7 cellular contexts compared by ENCODE assay signal in the genomic region with DNA sequence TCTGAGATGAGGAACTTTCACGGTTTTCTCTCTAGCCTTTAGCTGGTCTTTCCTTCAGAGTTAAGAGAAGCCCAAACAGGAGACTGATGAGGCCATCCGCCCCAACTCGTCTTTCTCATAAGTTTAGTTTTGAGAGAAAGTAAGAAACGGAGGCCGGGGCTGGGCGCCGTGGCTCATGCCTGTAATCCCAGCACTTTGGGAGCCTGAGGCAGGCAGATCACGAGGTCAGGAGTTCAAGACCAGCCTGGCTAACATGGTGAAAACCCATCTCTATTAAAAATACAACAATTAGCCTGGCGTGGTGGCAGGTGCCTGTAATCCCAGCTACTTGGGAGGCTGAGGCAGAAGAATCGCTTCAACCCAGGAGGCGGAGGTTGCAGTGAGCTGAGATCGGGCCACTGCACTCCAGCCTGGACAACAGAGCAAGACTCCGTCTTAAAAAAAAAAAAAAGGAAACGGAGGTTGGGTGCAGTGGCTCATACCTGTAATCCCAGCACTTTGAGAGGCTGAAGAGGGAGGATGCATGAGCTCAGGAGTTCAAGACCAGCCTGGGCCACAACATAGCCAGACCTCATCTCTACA. TPM values are rescaled to one million over a fixed set of nuclear protein-coding genes. Genes with fewer than 3 reads are reported as not detected.
DNase-seq lines count a peak whose midpoint lies in the region; ATAC-seq, FAIRE-seq and TF ChIP-seq lines count a peak whose summit lies in the region.
"Not testable (repeated sequence)": the region's sequence is repeated elsewhere in the genome, so short reads cannot be mapped to it uniquely, and the experiment has no call there.

No MANE protein-coding gene starts in this region.

- H3K4me3 Mint-ChIP-seq in activated CD8-positive, alpha-beta memory T cell treated with anti-CD3 and anti-CD28 coated beads, Interleukin-2, amount 10 ng/mL, durations not matched to agents 7 days and 5 days, result peak overlapping the region; percentile 92
- peak overlapping the region; percentile 85 to 98 (median 94) for H3K4me3 Mint-ChIP-seq in naive thymus-derived CD4-positive, alpha-beta T cell
- peak overlapping the region; percentile 52 to 91 for H3K4me3 Mint-ChIP-seq in stimulated activated naive B cell treated with anti-CD40 and anti-IgM and Interleukin-4, amounts not matched to agents 10 μg/mL and 1 μg/mL and 100 μg/mL, for 72 hours

- TF ChIP-seq EP300 in GM12878 (IDR thresholded peaks at IDR 0.05; ENCODE audit: borderline replicate concordance in 1 of 2, control insufficient read depth in 1 of 2, low read depth in 2 of 2, low read length in 2 of 2), result not testable (repeated sequence)

- RAD21 ChIA-PET in GM12878 (lab: Charles Lee; ENCODE audit: unreplicated experiment), result interaction anchor here (1.4 to 4.0 kb wide), 3 partner anchors 42 to 118 kb away, joined by 3 to 16 read pairs (median 7); no protein-coding TSS in a partner anchor

- peaks cover 92% of the 10 kb centered on the region for H3K4me1 ChIP-seq in GM12878 (ENCODE audit: control insufficient read depth, insufficient read depth, low read length)
- peaks cover 35% of the 10 kb centered on the region for H3K4me1 ChIP-seq in left ventricle myocardium inferior
- peaks cover 64 to 81% of the 10 kb centered on the region in 2 donors for H3K4me1 ChIP-seq in naive thymus-derived CD4-positive, alpha-beta T cell (ENCODE audit: control insufficient read depth in 2 of 2, insufficient read depth in 2 of 2, low read length in 2 of 2)

- H3K27ac ChIP-seq in GM12878 (ENCODE audit: control insufficient read depth, insufficient read depth) (peak overlapping the region; percentile 96), left ventricle myocardium inferior (replicated peaks) (peak overlapping the region; percentile 92)
- peak overlapping the region; percentile 99 for H3K27ac ChIP-seq in naive thymus-derived CD4-positive, alpha-beta T cell (ENCODE audit: low read depth, low read length)

- DNase-seq in NB4 (ENCODE audit: low read depth); activated CD8-positive, alpha-beta memory T cell treated with anti-CD3 and anti-CD28 coated beads, Interleukin-2, amount 10 ng/mL, durations not matched to agents 7 days and 5 days; GM12878 (ENCODE audit: low read depth, low spot score); left ventricle myocardium inferior; naive thymus-derived CD4-positive, alpha-beta T cell; stimulated activated naive B cell treated with anti-CD40 and anti-IgM and Interleukin-4, amounts not matched to agents 10 μg/mL and 1 μg/mL and 100 μg/mL, for 72 hours: not testable (repeated sequence)

- not testable (repeated sequence) for H3K27me3 ChIP-seq in GM12878 (replicated peaks in 1 of 2; ENCODE audit: control insufficient read depth in 2 of 2, insufficient read depth in 2 of 2, low read length in 1 of 2); left ventricle myocardium inferior (ENCODE audit: low read depth); naive thymus-derived CD4-positive, alpha-beta T cell (ENCODE audit: control insufficient read depth in 2 of 2, insufficient read depth in 2 of 2, low read length in 2 of 2)

- ATAC-seq in activated CD8-positive, alpha-beta memory T cell treated with anti-CD3 and anti-CD28 coated beads, Interleukin-2, amount 10 ng/mL, durations not matched to agents 7 days and 5 days; GM12878; naive thymus-derived CD4-positive, alpha-beta T cell; stimulated activated naive B cell treated with anti-CD40 and anti-IgM and Interleukin-4, amounts not matched to agents 10 μg/mL and 1 μg/mL and 100 μg/mL, for 72 hours (replicated peaks): not testable (repeated sequence)

- H3K36me3 ChIP-seq in GM12878 (ENCODE audit: control insufficient read depth in 2 of 2, insufficient read depth in 2 of 2, low read length in 1 of 2) (peaks cover 10 to 31% of the 10 kb centered on the region in 2 experiments), left ventricle myocardium inferior (peaks cover 23% of the 10 kb centered on the region)
- not testable (repeated sequence) for H3K36me3 ChIP-seq in naive thymus-derived CD4-positive, alpha-beta T cell (ENCODE audit: control insufficient read depth in 2 of 3, insufficient read depth in 3 of 3, low read length in 3 of 3)

- TF ChIP-seq CTCF in NB4 (IDR thresholded peaks at IDR 0.05; ENCODE audit: low read depth, low read length); GM12878 (IDR thresholded peaks at IDR 0.05 in 2 of 3, conservative IDR thresholded peaks at IDR 0.05 in 1 of 3; ENCODE audit: control insufficient read depth in 2 of 3, extremely low read depth in 1 of 3, insufficient read depth in 1 of 3, low read depth in 3 of 3, low read length in 3 of 3); left ventricle myocardium inferior (IDR thresholded peaks at IDR 0.05; ENCODE audit: borderline replicate concordance): not testable (repeated sequence)

- not testable (repeated sequence) for H3K27me3 Mint-ChIP-seq in activated CD8-positive, alpha-beta memory T cell treated with anti-CD3 and anti-CD28 coated beads, Interleukin-2, amount 10 ng/mL, durations not matched to agents 7 days and 5 days; naive thymus-derived CD4-positive, alpha-beta T cell; stimulated activated naive B cell treated with anti-CD40 and anti-IgM and Interleukin-4, amounts not matched to agents 10 μg/mL and 1 μg/mL and 100 μg/mL, for 72 hours

- peak; percentile 31 for TF ChIP-seq POLR2A in NB4 (IDR thresholded peaks at IDR 0.05; ENCODE audit: extremely low read depth, insufficient read length)
- TF ChIP-seq POLR2A in GM12878 (IDR thresholded peaks at IDR 0.05; ENCODE audit: low read depth, low read length), result not testable (repeated sequence)

- not testable (repeated sequence) for H3K9me3 ChIP-seq in GM12878 (replicated peaks; ENCODE audit: control insufficient read depth, insufficient read depth, low read length); left ventricle myocardium inferior (replicated peaks); naive thymus-derived CD4-positive, alpha-beta T cell (ENCODE audit: control insufficient read depth in 2 of 3, low read length in 3 of 3)

- BruUV-seq in GM12878 (replicated peaks; lab: Mats Ljungman, UMichigan), result not testable (repeated sequence)

- H3K27ac Mint-ChIP-seq in activated CD8-positive, alpha-beta memory T cell treated with anti-CD3 and anti-CD28 coated beads, Interleukin-2, amount 10 ng/mL, durations not matched to agents 7 days and 5 days, result peak overlapping the region; percentile 98
- H3K27ac Mint-ChIP-seq in naive thymus-derived CD4-positive, alpha-beta T cell, result peak overlapping the region; percentile 97 to 100 (median 100)
- H3K27ac Mint-ChIP-seq in stimulated activated naive B cell treated with anti-CD40 and anti-IgM and Interleukin-4, amounts not matched to agents 10 μg/mL and 1 μg/mL and 100 μg/mL, for 72 hours, result peak overlapping the region; percentile 99

- not testable (repeated sequence) for H3K9me3 Mint-ChIP-seq in activated CD8-positive, alpha-beta memory T cell treated with anti-CD3 and anti-CD28 coated beads, Interleukin-2, amount 10 ng/mL, durations not matched to agents 7 days and 5 days (ENCODE audit: low read depth); stimulated activated naive B cell treated with anti-CD40 and anti-IgM and Interleukin-4, amounts not matched to agents 10 μg/mL and 1 μg/mL and 100 μg/mL, for 72 hours
- H3K9me3 Mint-ChIP-seq in naive thymus-derived CD4-positive, alpha-beta T cell, result peaks cover 0 to 14% (median 0%) of the 10 kb centered on the region in 11 donors

- SMC1A ChIA-PET in GM12878 (lab: Charles Lee; ENCODE audit: uncharacterized antibody, unreplicated experiment), result interaction anchor here (1.4 to 2.0 kb wide), 2 partner anchors 15 to 64 kb away, joined by 5 to 6 read pairs; no protein-coding TSS in a partner anchor

- in situ Hi-C loops in GM12878 (cut with MboI), result not testable (repeated sequence)

- not testable (repeated sequence) for H4K20me1 ChIP-seq in GM12878 (ENCODE audit: control insufficient read depth, insufficient read depth)

- not testable (repeated sequence) for TF ChIP-seq RAD21 in GM12878 (IDR thresholded peaks at IDR 0.05; ENCODE audit: insufficient read depth, low read depth, low read length)

- WGBS in GM12878 (ENCODE audit: insufficient coverage, insufficient replicate concordance, low lambda C conversion rate, missing lambda C conversion rate), result 38% methylated on average over 13 of the region's 14 CpGs

- H3K4me2 ChIP-seq in GM12878 (ENCODE audit: control insufficient read depth, insufficient read depth), result peak overlapping the region; percentile 60

- not testable (repeated sequence) for H2AFZ ChIP-seq in GM12878 (ENCODE audit: control insufficient read depth, low read depth, low read length)

- peaks cover 53% of the 10 kb centered on the region for H3K36me3 Mint-ChIP-seq in activated CD8-positive, alpha-beta memory T cell treated with anti-CD3 and anti-CD28 coated beads, Interleukin-2, amount 10 ng/mL, durations not matched to agents 7 days and 5 days
- H3K36me3 Mint-ChIP-seq in naive thymus-derived CD4-positive, alpha-beta T cell, result peaks cover 0 to 54% (median 16%) of the 10 kb centered on the region in 5 donors
- peaks cover 58 to 81% of the 10 kb centered on the region in 2 donors for H3K36me3 Mint-ChIP-seq in stimulated activated naive B cell treated with anti-CD40 and anti-IgM and Interleukin-4, amounts not matched to agents 10 μg/mL and 1 μg/mL and 100 μg/mL, for 72 hours

- peaks cover 89% of the 10 kb centered on the region for H3K4me1 Mint-ChIP-seq in activated CD8-positive, alpha-beta memory T cell treated with anti-CD3 and anti-CD28 coated beads, Interleukin-2, amount 10 ng/mL, durations not matched to agents 7 days and 5 days
- H3K4me1 Mint-ChIP-seq in naive thymus-derived CD4-positive, alpha-beta T cell, result peaks cover 58 to 95% (median 79%) of the 10 kb centered on the region in 7 donors
- H3K4me1 Mint-ChIP-seq in stimulated activated naive B cell treated with anti-CD40 and anti-IgM and Interleukin-4, amounts not matched to agents 10 μg/mL and 1 μg/mL and 100 μg/mL, for 72 hours, result peaks cover 58 to 88% of the 10 kb centered on the region in 2 donors

- peak overlapping the region; percentile 49; the same call in 1 of the 2 replicates for H3K4me3 ChIP-seq in GM08714 (ENCODE audit: low read length)
- H3K4me3 ChIP-seq in NB4 (ENCODE audit: low read depth, low read length), result peak overlapping the region; percentile 40
- H3K4me3 ChIP-seq in GM12878, result peak overlapping the region; percentile 31; the same call in 1 of the 2 replicates
- H3K4me3 ChIP-seq in left ventricle myocardium inferior, result peak overlapping the region; percentile 17
- peak overlapping the region; percentile 51 for H3K4me3 ChIP-seq in naive thymus-derived CD4-positive, alpha-beta T cell (ENCODE audit: low read length)

- H3K9ac ChIP-seq in GM12878 (ENCODE audit: control insufficient read depth, insufficient read depth, low read length), result peak overlapping the region; percentile 64; the same call in 1 of the 2 replicates

- H3K79me2 ChIP-seq in GM12878 (ENCODE audit: control insufficient read depth, insufficient read depth, low read length), result peaks cover 47% of the 10 kb centered on the region

- FAIRE-seq in GM12878 (lab: Jason Lieb, UNC), result not testable (repeated sequence)

- intact Hi-C loops in GM12878 (cut with micrococcal nuclease; ENCODE audit: unreplicated experiment); left ventricle myocardium inferior (cut with micrococcal nuclease); naive thymus-derived CD4-positive, alpha-beta T cell (cut with micrococcal nuclease): not testable (repeated sequence)

- CTCF ChIA-PET in activated CD8-positive, alpha-beta memory T cell treated with anti-CD3 and anti-CD28 coated beads, Interleukin-2, amount 10 ng/mL, durations not matched to agents 7 days and 5 days (lab: Charles Lee), result interaction anchor here (0.6 to 2.5 kb wide), 8 partner anchors 13 to 222 kb away, joined by 3 to 8 read pairs (median 5); no protein-coding TSS in a partner anchor
- CTCF ChIA-PET in GM12878 (lab: Yijun Ruan, JAX), result interaction anchor here (1.0 kb wide), 1 partner anchor 139 kb away, joined by 3 read pairs; no protein-coding TSS in a partner anchor
- CTCF ChIA-PET in naive thymus-derived CD4-positive, alpha-beta T cell (lab: Charles Lee), result interaction anchor here (0.7 to 0.9 kb wide), 2 partner anchors 21 to 149 kb away, joined by 3 read pairs; no protein-coding TSS in a partner anchor

- POLR2A ChIA-PET in GM12878 (lab: Charles Lee), result interaction anchor here (0.5 to 1.9 kb wide), 7 partner anchors 23 to 162 kb away, joined by 3 to 6 read pairs (median 4); partner anchors contain the start of gene GPR107
- POLR2A ChIA-PET in naive thymus-derived CD4-positive, alpha-beta T cell (lab: Charles Lee), result interaction anchor here (1.0 to 11.8 kb wide), 7 partner anchors 14 to 152 kb away, joined by 3 to 202 read pairs (median 9); partner anchors contain the start of genes C9orf78, FNBP1 and USP20

RNA-seq across cellular contexts. Expression of gene USP20, which starts 55.6 kb away (rescaled TPM):
- total RNA-seq in activated CD8-positive, alpha-beta memory T cell treated with anti-CD3 and anti-CD28 coated beads, Interleukin-2, amount 10 ng/mL, durations not matched to agents 7 days and 5 days, result 100 to 1,000 TPM; 114 to 155 TPM
- 11.7 and 12.6 TPM in 2 replicates for total RNA-seq in GM12878 (2013; cell fraction: nucleolus; rRNA removed)
- total RNA-seq in GM12878 (2014; rRNA removed), result 10.7 and 14.4 TPM in 2 replicates
- total RNA-seq in GM12878 (2014; rRNA removed; fragmentation: Illumina TruSeq; extraction: Trizol), result 6.4 and 7.6 TPM in 2 replicates
- total RNA-seq in GM12878 (2021), result 23.0 and 23.3 TPM in 2 replicates
- polyA plus RNA-seq in GM12878 (2011; ENCODE audit: low read depth), result 6.4 TPM
- 4.0 and 7.5 TPM in 2 replicates for polyA plus RNA-seq in GM12878 (2011; rRNA removed)
- polyA plus RNA-seq in GM12878 (2011; cell fraction: cytosol; rRNA removed), result 8.6 and 11.8 TPM in 2 replicates
- polyA plus RNA-seq in GM12878 (2011; cell fraction: nucleus; rRNA removed), result 79.9 and 80.0 TPM in 2 replicates
- 11.7 and 12.5 TPM in 2 replicates for polyA plus RNA-seq in GM12878 (2012)
- polyA plus RNA-seq in GM12878 (2014; fragmentation: Illumina TruSeq; extraction: Trizol), result 2.6 and 6.1 TPM in 2 replicates
- polyA plus RNA-seq in GM12878 (2014; fragmentation: Nextera tagmentation; extraction: Ambion mirVana), result 1 to 10 TPM in 1 of 2 experiments, under 1 TPM in 1; 0.66 to 1.1 TPM
- polyA plus RNA-seq in GM12878 (2014; rRNA removed), result 15.8 and 23.0 TPM in 2 replicates
- polyA plus RNA-seq in GM12878 (2016; fragmentation: Nextera tagmentation; extraction: Ambion mirVana), result 10 to 100 TPM; 22.3 to 22.9 TPM
- 6.4 and 11.9 TPM in 2 replicates for polyA minus RNA-seq in GM12878 (2011; rRNA and poly(A)+ RNA removed)
- polyA minus RNA-seq in GM12878 (2011; cell fraction: cytosol; rRNA and poly(A)+ RNA removed), result 4.8 and 5.2 TPM in 2 replicates
- 10.2 and 16.4 TPM in 2 replicates for polyA minus RNA-seq in GM12878 (2011; cell fraction: nucleus; rRNA and poly(A)+ RNA removed)
- total RNA-seq in left ventricle myocardium inferior, result 13.2 TPM
- 100 to 1,000 TPM in 3 of 5 experiments, 10 to 100 TPM in 2; 94.9 to 156 (median 118) TPM for total RNA-seq in naive thymus-derived CD4-positive, alpha-beta T cell
- 10 to 100 TPM; 41.0 to 87.2 TPM for polyA plus RNA-seq in naive thymus-derived CD4-positive, alpha-beta T cell

RNA-seq across cellular contexts. Expression of gene C9orf78, which starts 55.7 kb away (rescaled TPM):
- 10 to 100 TPM; 77.7 to 90.2 TPM for total RNA-seq in activated CD8-positive, alpha-beta memory T cell treated with anti-CD3 and anti-CD28 coated beads, Interleukin-2, amount 10 ng/mL, durations not matched to agents 7 days and 5 days
- total RNA-seq in GM12878 (2013; cell fraction: nucleolus; rRNA removed), result 14.4 and 17.1 TPM in 2 replicates
- total RNA-seq in GM12878 (2014; rRNA removed) (32.6 and 36.7 TPM in 2 replicates), GM12878 (2014; rRNA removed; fragmentation: Illumina TruSeq; extraction: Trizol) (46.2 and 54.6 TPM in 2 replicates), GM12878 (2021) (18.9 and 23.0 TPM in 2 replicates), left ventricle myocardium inferior (30.0 TPM)
- polyA plus RNA-seq in GM12878 (2011; ENCODE audit: low read depth), result 32.0 TPM
- polyA plus RNA-seq in GM12878 (2011; rRNA removed) (41.8 and 60.7 TPM in 2 replicates), GM12878 (2014; fragmentation: Illumina TruSeq; extraction: Trizol) (52.4 and 53.3 TPM in 2 replicates), GM12878 (2014; fragmentation: Nextera tagmentation; extraction: Ambion mirVana) (10 to 100 TPM; 28.6 to 60.9 TPM), GM12878 (2014; rRNA removed) (37.5 and 40.0 TPM in 2 replicates), GM12878 (2016; fragmentation: Nextera tagmentation; extraction: Ambion mirVana) (10 to 100 TPM; 56.9 to 59.0 TPM)
- 20.5 and 23.6 TPM in 2 replicates for polyA plus RNA-seq in GM12878 (2011; cell fraction: cytosol; rRNA removed)
- 6.5 and 9.3 TPM in 2 replicates for polyA plus RNA-seq in GM12878 (2011; cell fraction: nucleus; rRNA removed)
- polyA plus RNA-seq in GM12878 (2012), result 24.9 and 32.2 TPM in 2 replicates
- 8.7 and 13.1 TPM in 2 replicates for polyA minus RNA-seq in GM12878 (2011; rRNA and poly(A)+ RNA removed)
- polyA minus RNA-seq in GM12878 (2011; cell fraction: cytosol; rRNA and poly(A)+ RNA removed), result 7.4 and 14.0 TPM in 2 replicates
- 3.7 and 7.0 TPM in 2 replicates for polyA minus RNA-seq in GM12878 (2011; cell fraction: nucleus; rRNA and poly(A)+ RNA removed)
- total RNA-seq in naive thymus-derived CD4-positive, alpha-beta T cell, result 100 to 1,000 TPM in 2 of 5 experiments, 10 to 100 TPM in 3; 66.2 to 118 (median 95.8) TPM
- 100 to 1,000 TPM; 175 to 234 TPM for polyA plus RNA-seq in naive thymus-derived CD4-positive, alpha-beta T cell
